Comparison of ENCODE assay signal across 13 cellular contexts in genomic region chr17:4003501-4004421, GRCh38. TPM values are rescaled to one million over a fixed set of nuclear protein-coding genes. Genes with fewer than 3 reads are reported as not detected.
A peak's percentile ranks its signal among the peaks of the same experiment; 100 is the strongest.
DNase-seq lines count a peak whose midpoint lies in the region; ATAC-seq and TF ChIP-seq lines count a peak whose summit lies in the region.
"Had no signal": no experiment of that assay in that cellular context is flagged by ENCODE, and none has a peak within 500 bp of the region (broad histone marks: within the 10 kb centered on the region; RNA-seq: fewer than 3 reads in every experiment).

No MANE protein-coding gene starts in this region.

- H3K27ac ChIP-seq in Peyer's patch (peak overlapping the region in 3 of 4 donors; percentile 58 to 78 (median 72)), right cardiac atrium (ENCODE audit: low read length) (no peak overlapping the region), neutrophil (peak overlapping the region; percentile 88), vagina (no peak overlapping the region)
- H3K27ac ChIP-seq: uterus had no signal

- TF ChIP-seq POLR2A in Peyer's patch (IDR thresholded peaks at IDR 0.05), result no peak
- TF ChIP-seq POLR2A in vagina (IDR thresholded peaks at IDR 0.05), result no peak

- intact Hi-C loops in right cardiac atrium (cut with DNase I) (loop anchor here in 3 of 4 donors (2.0 to 10.0 kb wide), 6 partner anchors 66 to 266 kb away; no protein-coding TSS in a partner anchor), vagina (cut with DNase I) (no loop called here)

- H3K4me3 ChIP-seq in Peyer's patch (no peak overlapping the region), right cardiac atrium (ENCODE audit: low read length) (no peak overlapping the region), neutrophil (ENCODE audit: low read depth in 1 of 2, low read length in 1 of 2) (peak overlapping the region in 1 of 2 experiments; percentile 12), vagina (no peak overlapping the region)
- H3K4me3 ChIP-seq: gastrocnemius medialis, lung, uterus had no signal

- peaks cover 0 to 25% (median 9%) of the 10 kb centered on the region in 4 donors for H3K4me1 ChIP-seq in Peyer's patch
- H3K4me1 ChIP-seq in right cardiac atrium (ENCODE audit: control insufficient read depth, insufficient read depth, low read length), result no peaks in the 10 kb centered on the region
- H3K4me1 ChIP-seq in neutrophil (ENCODE audit: control insufficient read depth in 1 of 2, insufficient read depth in 1 of 2, low read depth in 1 of 2, low read length in 1 of 2), result peaks cover 36% of the 10 kb centered on the region in 2 experiments
- peaks cover 14% of the 10 kb centered on the region for H3K4me1 ChIP-seq in vagina
- H3K4me1 ChIP-seq: uterus had no signal

- DNase-seq in CD1c-positive myeloid dendritic cell (ENCODE audit: extremely low spot score), result peak; percentile 14
- peak in 2 of 3 donors; percentile 78 to 86 for DNase-seq in Peyer's patch
- peak in 2 of 3 donors; percentile 73 to 75 for DNase-seq in right cardiac atrium
- no peak for DNase-seq in vagina (ENCODE audit: extremely low spot score in 2 of 2)
- DNase-seq in T1000 (lab: John Stamatoyannopoulos, UW), result no peak
- DNase-seq: gastrocnemius medialis, NCI-H2029 had no signal

- peaks cover 0 to 36% (median 0%) of the 10 kb centered on the region in 3 donors for H3K36me3 ChIP-seq in Peyer's patch
- peaks cover 39% of the 10 kb centered on the region for H3K36me3 ChIP-seq in neutrophil
- peaks cover 0 to 26% of the 10 kb centered on the region in 2 donors for H3K36me3 ChIP-seq in vagina
- H3K36me3 ChIP-seq: uterus had no signal

- H3K9me3 ChIP-seq in Peyer's patch, result no peaks in the 10 kb centered on the region
- no peaks in the 10 kb centered on the region for H3K9me3 ChIP-seq in right cardiac atrium (ENCODE audit: control insufficient read depth, low read length)
- no peaks in the 10 kb centered on the region for H3K9me3 ChIP-seq in neutrophil
- no peaks in the 10 kb centered on the region for H3K9me3 ChIP-seq in vagina
- H3K9me3 ChIP-seq: gastrocnemius medialis, uterus had no signal

- ATAC-seq in right cardiac atrium (peak; percentile 24 to 47), HG02885 (IDR thresholded peaks at IDR 0.05; ENCODE audit: poor library complexity, unreplicated experiment) (no peak), HG03025 (IDR thresholded peaks at IDR 0.05; ENCODE audit: low FRiP score, unreplicated experiment) (no peak)

- H3K27me3 ChIP-seq in Peyer's patch, result no peaks in the 10 kb centered on the region
- no peaks in the 10 kb centered on the region for H3K27me3 ChIP-seq in right cardiac atrium (ENCODE audit: control insufficient read depth, insufficient read depth)
- no peaks in the 10 kb centered on the region for H3K27me3 ChIP-seq in neutrophil
- H3K27me3 ChIP-seq in vagina, result no peaks in the 10 kb centered on the region
- H3K27me3 ChIP-seq: uterus had no signal

- 74% methylated on average over 46 of the region's 46 CpGs for WGBS in right cardiac atrium

- TF ChIP-seq CTCF in Peyer's patch (IDR thresholded peaks at IDR 0.05) (no peak), neutrophil (IDR thresholded peaks at IDR 0.05) (no peak), vagina (IDR thresholded peaks at IDR 0.05) (no peak)

RNA-seq across cellular contexts. Expression of gene ATP2A3, which starts 39.5 kb away (rescaled TPM):
- total RNA-seq in Peyer's patch, result 100 to 1,000 TPM in 2 of 4 donors, 10 to 100 TPM in 2; 78.6 to 231 (median 112) TPM
- total RNA-seq in right cardiac atrium, result 10 to 100 TPM; 10.5 to 16.6 (median 15.5) TPM
- 7.9 TPM for polyA plus RNA-seq in right cardiac atrium
- total RNA-seq in vagina, result 15.5 TPM
- total RNA-seq: dermis microvascular lymphatic vessel endothelial cell had no signal

Comparison
In these comparisons a context has a peak if more than half of its experiments do, and no peak if none do; other contexts are left out.
1. DNase-seq: peak in CD1c-positive myeloid dendritic cell (single experiment), Peyer's patch (2 of 3) and right cardiac atrium (2 of 3); none in vagina (0 of 2) and T1000 (single experiment).
2. H3K27ac ChIP-seq: peak in Peyer's patch (3 of 4) and neutrophil (single experiment); none in right cardiac atrium (single experiment) and vagina (single experiment).
3. ATAC-seq: peak in right cardiac atrium (2 of 2); none in HG02885 (single experiment) and HG03025 (single experiment).